In the genomic region with DNA sequence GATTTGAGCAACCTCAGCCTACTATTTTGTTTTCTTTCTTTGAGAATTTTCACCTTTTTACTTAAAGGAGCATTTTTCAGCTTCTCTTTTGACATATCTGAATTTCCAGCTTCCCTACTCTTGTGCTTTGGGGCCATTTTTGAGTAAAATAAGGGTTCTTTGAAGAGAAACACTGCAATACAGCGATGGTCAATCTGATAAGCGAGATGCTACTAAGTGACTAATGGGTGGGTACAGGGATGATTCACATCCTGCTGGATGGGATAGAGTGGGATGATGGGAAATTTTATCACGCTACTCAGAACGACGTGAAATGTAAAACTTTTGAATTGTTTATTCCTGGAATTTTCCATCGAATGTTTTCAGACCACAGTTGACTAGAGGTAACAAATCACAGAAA, we compare ENCODE assay signal across 1 cellular context.
TF ChIP-seq lines count a peak whose summit lies in the region.

No MANE protein-coding gene starts in this region.

TF ChIP-seq in IMR-90, 13 proteins besides CTCF, POLR2A, EP300 and RAD21 (continued from another document):
- TF ChIP-seq, protein P1, sequence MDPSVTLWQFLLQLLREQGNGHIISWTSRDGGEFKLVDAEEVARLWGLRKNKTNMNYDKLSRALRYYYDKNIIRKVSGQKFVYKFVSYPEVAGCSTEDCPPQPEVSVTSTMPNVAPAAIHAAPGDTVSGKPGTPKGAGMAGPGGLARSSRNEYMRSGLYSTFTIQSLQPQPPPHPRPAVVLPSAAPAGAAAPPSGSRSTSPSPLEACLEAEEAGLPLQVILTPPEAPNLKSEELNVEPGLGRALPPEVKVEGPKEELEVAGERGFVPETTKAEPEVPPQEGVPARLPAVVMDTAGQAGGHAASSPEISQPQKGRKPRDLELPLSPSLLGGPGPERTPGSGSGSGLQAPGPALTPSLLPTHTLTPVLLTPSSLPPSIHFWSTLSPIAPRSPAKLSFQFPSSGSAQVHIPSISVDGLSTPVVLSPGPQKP (IDR thresholded peaks at IDR 0.05; ENCODE audit: borderline replicate concordance, low read depth, low read length): no peak
- no peak for TF ChIP-seq CHD1 (IDR thresholded peaks at IDR 0.05; ENCODE audit: low read depth, low read length)
- TF ChIP-seq NFE2L2 (IDR thresholded peaks at IDR 0.05; ENCODE audit: low read depth, low read length): no peak
